11 cellular contexts compared by ENCODE assay signal in the genomic region with DNA sequence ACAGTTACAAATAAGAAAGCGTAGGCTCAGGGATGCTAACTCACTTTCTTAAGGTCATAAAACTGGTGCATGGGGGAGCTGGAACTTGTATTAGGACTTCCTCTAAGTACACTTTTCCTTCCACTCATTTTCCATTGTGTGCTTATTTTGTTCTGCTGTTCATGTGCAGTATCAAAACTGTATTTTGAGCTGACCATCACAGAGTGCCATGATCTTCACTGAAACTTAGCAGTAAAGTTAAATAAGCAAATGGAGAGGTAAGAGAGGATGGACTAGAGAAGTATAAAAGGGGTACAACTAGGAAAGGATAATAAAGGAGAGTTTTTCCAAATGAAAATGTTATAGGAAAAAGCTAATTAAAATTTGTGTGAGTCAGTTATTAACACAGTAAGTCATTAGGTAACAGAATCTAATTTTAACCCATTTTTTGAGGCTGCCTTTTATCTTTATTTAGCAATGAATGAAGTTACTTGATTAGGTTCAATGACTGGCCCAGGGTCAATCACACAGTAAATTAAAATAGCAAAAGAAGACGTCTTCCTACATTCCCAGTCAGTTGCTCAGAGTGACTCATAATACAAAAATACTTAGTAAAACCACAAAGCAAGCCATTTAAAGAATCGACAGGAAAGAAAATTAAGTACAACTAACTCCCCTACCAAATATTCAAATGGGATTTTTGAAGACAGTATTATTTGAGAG.
DNase-seq lines count a peak whose midpoint lies in the region; ATAC-seq and TF ChIP-seq lines count a peak whose summit lies in the region.
"Had no signal": no experiment of that assay in that cellular context is flagged by ENCODE, and none has a peak within 500 bp of the region (broad histone marks: within the 10 kb centered on the region; RNA-seq: fewer than 3 reads in every experiment).

No MANE protein-coding gene starts in this region.

- TF ChIP-seq POLR2A in adrenal gland (IDR thresholded peaks at IDR 0.05): no peak

- H3K4me3 ChIP-seq in adipocyte (ENCODE audit: low read length) (peak overlapping the region; percentile 53), mesodermal cell (ENCODE audit: extremely low read depth, insufficient read depth, low read length, poor library complexity, severe bottlenecking) (no peak overlapping the region), neural progenitor cell (no peak overlapping the region), adrenal gland (no peak overlapping the region)
- H3K4me3 ChIP-seq: spleen, vagina had no signal

- H3K9ac ChIP-seq in adipocyte (ENCODE audit: low read length): peak overlapping the region; percentile 55
- H3K9ac ChIP-seq in neural progenitor cell: no peak overlapping the region

- no peak overlapping the region for H3K4me2 ChIP-seq in neural progenitor cell

- intact Hi-C loops in adrenal gland (cut with DNase I): no loop called here

- no peaks in the 10 kb centered on the region for H3K4me1 Mint-ChIP-seq in neural progenitor cell

- H3K4me1 ChIP-seq in adipocyte (ENCODE audit: control insufficient read depth, insufficient read depth, low read length) (peaks cover 36% of the 10 kb centered on the region), mesodermal cell (ENCODE audit: control insufficient read depth, insufficient read depth, low read length, poor library complexity, severe bottlenecking) (peaks cover 4% of the 10 kb centered on the region), neural progenitor cell (no peaks in the 10 kb centered on the region), adrenal gland (replicated peaks in 1 of 2) (peaks cover 0 to 7% of the 10 kb centered on the region in 2 donors)
- H3K4me1 ChIP-seq: spleen had no signal

- 100% methylated on average over 1 of the region's 3 CpGs for WGBS in mesodermal cell (ENCODE audit: insufficient coverage in 2 of 2), 2 experiments
- whole genome bisulfite sequencing in adrenal gland, 4 donors: 42 to 48% (median 45%) methylated on average over 3 of the region's 3 CpGs

- ATAC-seq in GM18519 (IDR thresholded peaks at IDR 0.05; ENCODE audit: low FRiP score, unreplicated experiment): no peak

- no peaks in the 10 kb centered on the region for H3F3A ChIP-seq in neural progenitor cell (ENCODE audit: low read depth)

- DNase-seq in Caki2 (ENCODE audit: low read depth) (peak; percentile 90), M059J (ENCODE audit: low read depth) (peak; percentile 94), adipocyte (ENCODE audit: low read depth) (peak; percentile 88), neural progenitor cell (ENCODE audit: low spot score) (no peak), adrenal gland (no peak), NCI-H2107 treated with DMSO at 0.1 percent for 48 hours (lab: John Stamatoyannopoulos, UW; ENCODE audit: unreplicated experiment) (no peak)
- DNase-seq: activated naive CD4-positive, alpha-beta T cell treated with anti-CD3 and anti-CD28 coated beads for 36 hours; spleen had no signal

- TF ChIP-seq CTCF in neural progenitor cell (IDR thresholded peaks at IDR 0.05) (no peak), adrenal gland (IDR thresholded peaks at IDR 0.05) (no peak)

- H3K27me3 ChIP-seq in adipocyte (replicated peaks; ENCODE audit: control insufficient read depth, insufficient read depth, low read length) (no peaks in the 10 kb centered on the region), neural progenitor cell (no peaks in the 10 kb centered on the region), adrenal gland (no peaks in the 10 kb centered on the region)
- H3K27me3 ChIP-seq: spleen, vagina had no signal

- H3K36me3 ChIP-seq in adipocyte (ENCODE audit: control insufficient read depth, insufficient read depth, low read length, severe bottlenecking): no peaks in the 10 kb centered on the region
- no peaks in the 10 kb centered on the region for H3K36me3 ChIP-seq in mesodermal cell (ENCODE audit: control insufficient read depth, insufficient read depth, low read length)
- no peaks in the 10 kb centered on the region for H3K36me3 ChIP-seq in neural progenitor cell
- H3K36me3 ChIP-seq in adrenal gland (replicated peaks in 1 of 2): no peaks in the 10 kb centered on the region
- H3K36me3 ChIP-seq: spleen, vagina had no signal

- H3K27ac ChIP-seq in mesodermal cell (ENCODE audit: low read depth, low read length, severe bottlenecking) (peak overlapping the region; percentile 48), neural progenitor cell (no peak overlapping the region), adrenal gland (peak overlapping the region in 1 of 5 donors; percentile 18)
- H3K27ac ChIP-seq: vagina had no signal

- H3K79me2 ChIP-seq in neural progenitor cell (ENCODE audit: low read depth): no peaks in the 10 kb centered on the region

- no peaks in the 10 kb centered on the region for H4K20me1 ChIP-seq in neural progenitor cell (ENCODE audit: low read depth)

- no peak overlapping the region for H3K27ac Mint-ChIP-seq in neural progenitor cell
- H3K27ac Mint-ChIP-seq: activated naive CD4-positive, alpha-beta T cell treated with anti-CD3 and anti-CD28 coated beads for 36 hours had no signal

- H3K36me3 Mint-ChIP-seq in neural progenitor cell: no peaks in the 10 kb centered on the region

- H3K9me3 ChIP-seq in adipocyte (ENCODE audit: control insufficient read depth, low read length) (peaks cover 3% of the 10 kb centered on the region), mesodermal cell (ENCODE audit: control insufficient read depth, low read length) (no peaks in the 10 kb centered on the region), neural progenitor cell (ENCODE audit: low read depth) (no peaks in the 10 kb centered on the region), adrenal gland (replicated peaks in 1 of 3) (peaks cover 0 to 6% (median 4%) of the 10 kb centered on the region in 3 donors)
- H3K9me3 ChIP-seq: vagina had no signal

- no peak overlapping the region for H2AFZ ChIP-seq in neural progenitor cell (replicated peaks)

- in situ Hi-C loops in Caki2 (cut with HindIII; ENCODE audit: low pct_unique_long_range_greater_than_20kb, low sequenced_read_pairs): no loop called here

- H3K27me3 Mint-ChIP-seq in neural progenitor cell (ENCODE audit: insufficient read depth, low read depth): no peaks in the 10 kb centered on the region

- H3K4me3 Mint-ChIP-seq in neural progenitor cell: no peak overlapping the region
- H3K4me3 Mint-ChIP-seq: activated naive CD4-positive, alpha-beta T cell treated with anti-CD3 and anti-CD28 coated beads for 36 hours had no signal

- no peaks in the 10 kb centered on the region for H3K9me3 Mint-ChIP-seq in neural progenitor cell

Comparison
In these comparisons a context has a peak if more than half of its experiments do, and no peak if none do; other contexts are left out.
1. DNase-seq: peak in Caki2 (single experiment), M059J (single experiment) and adipocyte (single experiment); none in neural progenitor cell (single experiment), adrenal gland (0 of 7) and NCI-H2107 treated with DMSO at 0.1 percent for 48 hours (single experiment).